26 cellular contexts compared by ENCODE assay signal in genomic region chr5:111639912-111640311, GRCh38.
"Had no signal": no experiment of that assay in that cellular context is flagged by ENCODE, and none has a peak within 500 bp of the region (broad histone marks: within the 10 kb centered on the region; RNA-seq: fewer than 3 reads in every experiment).

No MANE protein-coding gene starts in this region.

- H2AFZ ChIP-seq: neural progenitor cell, parathyroid adenoma had no signal

- ATAC-seq: natural killer cell; psoas muscle; right cardiac atrium; right lobe of liver; stimulated activated effector memory CD8-positive, alpha-beta T cell treated with anti-CD3 and anti-CD28 coated beads, Interleukin-12 subunit alpha, Interleukin-12 subunit beta, amount 100 ng/mL, for 72 hours; stimulated activated naive B cell treated with anti-CD40 and anti-IgM and Interleukin-4, amounts not matched to agents 10 μg/mL and 1 μg/mL and 100 μg/mL, for 72 hours had no signal

- H3K36me3 ChIP-seq: neural progenitor cell, ovary, right lobe of liver, sigmoid colon, stomach, thoracic aorta, thyroid gland, tibial nerve, upper lobe of left lung, vagina had no signal

- H3K4me3 ChIP-seq: neural progenitor cell, ovary, psoas muscle, right lobe of liver, sigmoid colon, stomach, thoracic aorta, thyroid gland, tibial nerve, upper lobe of left lung, vagina had no signal

- H3K9me3 ChIP-seq: thoracic aorta, thyroid gland had no signal

- H3K27ac ChIP-seq: neural progenitor cell, ovary, parathyroid adenoma, psoas muscle, right lobe of liver, sigmoid colon, stomach, thoracic aorta, thyroid gland, tibial nerve, upper lobe of left lung, vagina had no signal

- H3K27me3 ChIP-seq: neural progenitor cell, ovary, right lobe of liver, sigmoid colon, stomach, thyroid gland, tibial nerve, upper lobe of left lung, vagina had no signal

- H3K9ac ChIP-seq: neural progenitor cell, parathyroid adenoma had no signal

- H3K4me2 ChIP-seq: neural progenitor cell had no signal

- H3K79me2 ChIP-seq: parathyroid adenoma had no signal

- FAIRE-seq: small intestine, urothelium cell line had no signal

- H3K4me1 ChIP-seq: neural progenitor cell had no signal

- DNase-seq: natural killer cell; occipital lobe; ovary; posterior cingulate gyrus; psoas muscle; right cardiac atrium; right lobe of liver; sigmoid colon; small intestine; stimulated activated CD4-positive, alpha-beta T cell treated with anti-CD3 and anti-CD28 coated beads, Interleukin-15, amount 100 ng/mL, for 24 hours; stimulated activated CD4-positive, alpha-beta T cell treated with anti-CD3 and anti-CD28 coated beads, Interleukin-2, amount 100 ng/mL, for 24 hours; stimulated activated CD4-positive, alpha-beta T cell treated with anti-CD3 and anti-CD28 coated beads, Interleukin-2, amount 100 ng/mL, for 48 hours; stimulated activated CD4-positive, alpha-beta T cell treated with anti-CD3 and anti-CD28 coated beads, Interleukin-4, amount 100 ng/mL, for 24 hours; stimulated activated naive B cell treated with anti-CD40 and anti-IgM and Interleukin-4, amounts not matched to agents 10 μg/mL and 1 μg/mL and 100 μg/mL, for 72 hours; stimulated activated naive CD4-positive, alpha-beta T cell treated with Interleukin-2 at 50 U/mL for 16 hours; stomach; thyroid gland; trophoblast cell; upper lobe of left lung had no signal
